9 cellular contexts compared by ENCODE assay signal in the genomic region with DNA sequence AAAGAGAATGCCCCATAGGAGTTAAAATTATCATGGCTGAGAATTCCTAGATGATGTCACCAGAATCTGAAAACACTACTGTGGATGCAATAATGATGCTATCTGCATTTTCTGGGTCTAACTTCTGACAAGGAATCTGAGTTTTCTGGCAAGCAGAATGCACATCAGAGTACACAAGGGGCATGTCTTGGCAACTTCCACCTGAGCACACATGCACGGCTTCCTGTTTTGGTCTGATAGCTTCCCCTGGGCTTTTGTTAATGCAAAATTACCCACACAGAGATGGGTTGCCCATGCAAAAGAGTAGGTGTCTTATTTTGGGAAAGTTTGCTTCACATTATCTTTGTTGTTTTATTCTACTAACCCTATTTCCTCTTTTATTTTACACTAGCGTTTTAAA.
DNase-seq lines count a peak whose midpoint lies in the region; ATAC-seq and TF ChIP-seq lines count a peak whose summit lies in the region.
"Had no signal": no experiment of that assay in that cellular context is flagged by ENCODE, and none has a peak within 500 bp of the region (broad histone marks: within the 10 kb centered on the region; RNA-seq: fewer than 3 reads in every experiment).

No MANE protein-coding gene starts in this region.

- peaks cover 7% of the 10 kb centered on the region for H3K36me3 Mint-ChIP-seq in activated naive CD4-positive, alpha-beta T cell treated with anti-CD3 and anti-CD28 coated beads, Interleukin-2, amount 50 U/mL, for 24 hours

- TF ChIP-seq CTCF in lower leg skin (IDR thresholded peaks at IDR 0.05): no peak

- peak overlapping the region; percentile 70 for H3K4me3 Mint-ChIP-seq in activated naive CD4-positive, alpha-beta T cell treated with anti-CD3 and anti-CD28 coated beads, Interleukin-2, amount 50 U/mL, for 24 hours

- H3K27ac ChIP-seq in thymus (ENCODE audit: low read depth): peak overlapping the region; percentile 22

- H3K36me3 ChIP-seq in thymus (ENCODE audit: control insufficient read depth, insufficient read depth): no peaks in the 10 kb centered on the region

- peaks cover 11% of the 10 kb centered on the region for H3K4me1 ChIP-seq in thymus (ENCODE audit: control insufficient read depth, insufficient read depth, low read length)

- no peak for TF ChIP-seq POLR2A in lower leg skin (IDR thresholded peaks at IDR 0.05)

- no peaks in the 10 kb centered on the region for H3K9me3 ChIP-seq in thymus (ENCODE audit: control insufficient read depth)

- H3K9me3 Mint-ChIP-seq in activated naive CD4-positive, alpha-beta T cell treated with anti-CD3 and anti-CD28 coated beads, Interleukin-2, amount 50 U/mL, for 24 hours: peaks cover 3% of the 10 kb centered on the region

- no peak for DNase-seq in activated naive CD4-positive, alpha-beta T cell treated with anti-CD3 and anti-CD28 coated beads, Interleukin-2, amount 50 U/mL, for 16 hours
- DNase-seq in activated CD4-positive, alpha-beta T cell treated with anti-CD3 and anti-CD28 coated beads for 48 hours: peak; percentile 13
- DNase-seq in RPMI8226 (no peak), lower leg skin (ENCODE audit: low spot score in 2 of 2) (no peak)

- WGBS in thymus: 4% methylated on average over 2 of the region's 2 CpGs
- WGBS in lower leg skin, 2 donors: 26 to 32% methylated on average over 2 of the region's 2 CpGs

- H3K27me3 Mint-ChIP-seq in activated naive CD4-positive, alpha-beta T cell treated with anti-CD3 and anti-CD28 coated beads, Interleukin-2, amount 50 U/mL, for 24 hours: no peaks in the 10 kb centered on the region

- no peaks in the 10 kb centered on the region for H3K27me3 ChIP-seq in thymus (ENCODE audit: control insufficient read depth, insufficient read depth)

- no peak overlapping the region for H3K4me3 ChIP-seq in thymus (ENCODE audit: low read length)
- no peak overlapping the region for H3K4me3 ChIP-seq in lower leg skin (ENCODE audit: low read depth, poor library complexity, severe bottlenecking)
- H3K4me3 ChIP-seq: skin epidermis had no signal

- peak overlapping the region; percentile 93 for H3K27ac Mint-ChIP-seq in activated naive CD4-positive, alpha-beta T cell treated with anti-CD3 and anti-CD28 coated beads, Interleukin-2, amount 50 U/mL, for 24 hours

- peaks cover 49% of the 10 kb centered on the region for H3K4me1 Mint-ChIP-seq in activated naive CD4-positive, alpha-beta T cell treated with anti-CD3 and anti-CD28 coated beads, Interleukin-2, amount 50 U/mL, for 24 hours

- peak; percentile 88 for ATAC-seq in HG03064 (IDR thresholded peaks at IDR 0.05; ENCODE audit: low read depth, unreplicated experiment)
- ATAC-seq in HG02840 (IDR thresholded peaks at IDR 0.05; ENCODE audit: low FRiP score, unreplicated experiment): no peak

- intact Hi-C loops in lower leg skin (cut with DNase I; ENCODE audit: low total_unique reads): no loop called here
